Comparison of ENCODE assay signal across 1 cellular context in the genomic region with DNA sequence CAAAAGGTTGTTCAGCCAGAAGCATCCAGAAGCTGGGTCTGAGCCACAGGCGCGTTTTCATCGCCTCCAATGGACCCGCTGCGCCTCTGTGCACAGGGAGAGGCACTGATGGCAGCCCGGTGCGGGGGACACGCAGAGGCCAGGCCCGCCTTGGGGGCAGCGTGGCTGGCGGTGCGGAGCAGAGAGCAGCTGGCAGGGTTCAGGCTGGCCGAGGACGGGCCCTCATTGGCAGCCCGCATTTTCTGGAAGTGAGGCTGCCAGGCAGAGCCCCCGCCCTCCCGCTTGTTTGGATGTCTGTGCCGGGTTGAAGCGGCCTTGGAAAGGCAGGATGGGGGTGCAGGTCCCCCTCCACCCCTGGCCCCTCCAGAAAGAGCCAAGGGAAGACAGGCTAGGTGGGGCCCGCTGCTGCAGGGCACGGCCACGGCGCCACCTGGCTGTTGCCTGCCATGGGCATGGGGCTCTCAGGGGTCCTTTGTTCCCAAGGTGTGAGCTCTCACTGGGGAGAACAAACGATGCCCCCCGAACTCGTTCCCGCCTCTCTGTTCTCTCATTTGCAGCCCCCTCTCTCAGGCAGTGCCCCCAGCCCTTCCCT.
TF ChIP-seq lines count a peak whose summit lies in the region.

No MANE protein-coding gene starts in this region.

TF ChIP-seq in GM23338, 12 proteins besides CTCF, POLR2A, EP300 and RAD21 (continued from another document):
- TF ChIP-seq, protein P1, sequence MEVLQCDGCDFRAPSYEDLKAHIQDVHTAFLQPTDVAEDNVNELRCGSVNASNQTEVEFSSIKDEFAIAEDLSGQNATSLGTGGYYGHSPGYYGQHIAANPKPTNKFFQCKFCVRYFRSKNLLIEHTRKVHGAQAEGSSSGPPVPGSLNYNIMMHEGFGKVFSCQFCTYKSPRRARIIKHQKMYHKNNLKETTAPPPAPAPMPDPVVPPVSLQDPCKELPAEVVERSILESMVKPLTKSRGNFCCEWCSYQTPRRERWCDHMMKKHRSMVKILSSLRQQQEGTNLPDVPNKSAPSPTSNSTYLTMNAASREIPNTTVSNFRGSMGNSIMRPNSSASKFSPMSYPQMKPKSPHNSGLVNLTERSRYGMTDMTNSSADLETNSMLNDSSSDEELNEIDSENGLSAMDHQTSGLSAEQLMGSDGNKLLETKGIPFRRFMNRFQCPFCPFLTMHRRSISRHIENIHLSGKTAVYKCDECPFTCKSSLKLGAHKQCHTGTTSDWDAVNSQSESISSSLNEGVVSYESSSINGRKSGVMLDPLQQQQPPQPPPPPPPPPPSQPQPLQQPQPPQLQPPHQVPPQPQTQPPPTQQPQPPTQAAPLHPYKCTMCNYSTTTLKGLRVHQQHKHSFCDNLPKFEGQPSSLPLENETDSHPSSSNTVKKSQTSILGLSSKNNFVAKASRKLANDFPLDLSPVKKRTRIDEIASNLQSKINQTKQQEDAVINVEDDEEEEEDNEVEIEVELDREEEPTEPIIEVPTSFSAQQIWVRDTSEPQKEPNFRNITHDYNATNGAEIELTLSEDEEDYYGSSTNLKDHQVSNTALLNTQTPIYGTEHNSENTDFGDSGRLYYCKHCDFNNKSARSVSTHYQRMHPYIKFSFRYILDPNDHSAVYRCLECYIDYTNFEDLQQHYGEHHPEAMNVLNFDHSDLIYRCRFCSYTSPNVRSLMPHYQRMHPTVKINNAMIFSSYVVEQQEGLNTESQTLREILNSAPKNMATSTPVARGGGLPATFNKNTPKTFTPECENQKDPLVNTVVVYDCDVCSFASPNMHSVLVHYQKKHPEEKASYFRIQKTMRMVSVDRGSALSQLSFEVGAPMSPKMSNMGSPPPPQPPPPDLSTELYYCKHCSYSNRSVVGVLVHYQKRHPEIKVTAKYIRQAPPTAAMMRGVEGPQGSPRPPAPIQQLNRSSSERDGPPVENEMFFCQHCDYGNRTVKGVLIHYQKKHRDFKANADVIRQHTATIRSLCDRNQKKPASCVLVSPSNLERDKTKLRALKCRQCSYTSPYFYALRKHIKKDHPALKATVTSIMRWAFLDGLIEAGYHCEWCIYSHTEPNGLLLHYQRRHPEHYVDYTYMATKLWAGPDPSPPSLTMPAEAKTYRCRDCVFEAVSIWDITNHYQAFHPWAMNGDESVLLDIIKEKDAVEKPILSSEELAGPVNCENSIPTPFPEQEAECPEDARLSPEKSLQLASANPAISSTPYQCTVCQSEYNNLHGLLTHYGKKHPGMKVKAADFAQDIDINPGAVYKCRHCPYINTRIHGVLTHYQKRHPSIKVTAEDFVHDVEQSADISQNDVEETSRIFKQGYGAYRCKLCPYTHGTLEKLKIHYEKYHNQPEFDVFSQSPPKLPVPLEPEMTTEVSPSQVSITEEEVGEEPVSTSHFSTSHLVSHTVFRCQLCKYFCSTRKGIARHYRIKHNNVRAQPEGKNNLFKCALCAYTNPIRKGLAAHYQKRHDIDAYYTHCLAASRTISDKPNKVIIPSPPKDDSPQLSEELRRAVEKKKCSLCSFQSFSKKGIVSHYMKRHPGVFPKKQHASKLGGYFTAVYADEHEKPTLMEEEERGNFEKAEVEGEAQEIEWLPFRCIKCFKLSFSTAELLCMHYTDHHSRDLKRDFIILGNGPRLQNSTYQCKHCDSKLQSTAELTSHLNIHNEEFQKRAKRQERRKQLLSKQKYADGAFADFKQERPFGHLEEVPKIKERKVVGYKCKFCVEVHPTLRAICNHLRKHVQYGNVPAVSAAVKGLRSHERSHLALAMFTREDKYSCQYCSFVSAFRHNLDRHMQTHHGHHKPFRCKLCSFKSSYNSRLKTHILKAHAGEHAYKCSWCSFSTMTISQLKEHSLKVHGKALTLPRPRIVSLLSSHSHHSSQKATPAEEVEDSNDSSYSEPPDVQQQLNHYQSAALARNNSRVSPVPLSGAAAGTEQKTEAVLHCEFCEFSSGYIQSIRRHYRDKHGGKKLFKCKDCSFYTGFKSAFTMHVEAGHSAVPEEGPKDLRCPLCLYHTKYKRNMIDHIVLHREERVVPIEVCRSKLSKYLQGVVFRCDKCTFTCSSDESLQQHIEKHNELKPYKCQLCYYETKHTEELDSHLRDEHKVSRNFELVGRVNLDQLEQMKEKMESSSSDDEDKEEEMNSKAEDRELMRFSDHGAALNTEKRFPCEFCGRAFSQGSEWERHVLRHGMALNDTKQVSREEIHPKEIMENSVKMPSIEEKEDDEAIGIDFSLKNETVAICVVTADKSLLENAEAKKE (CRISPR knock-in tag; IDR thresholded peaks at IDR 0.05): no peak
- no peak for TF ChIP-seq STAT1 (IDR thresholded peaks at IDR 0.05; ENCODE audit: unreplicated experiment)
- TF ChIP-seq NANOG (IDR thresholded peaks at IDR 0.05; ENCODE audit: borderline replicate concordance): no peak
- no peak for TF ChIP-seq REST (IDR thresholded peaks at IDR 0.05; ENCODE audit: unreplicated experiment)
- TF ChIP-seq ZNF331 (CRISPR knock-in tag; IDR thresholded peaks at IDR 0.05; ENCODE audit: low read depth): no peak
- no peak for TF ChIP-seq CREB1 (CRISPR knock-in tag; IDR thresholded peaks at IDR 0.05; ENCODE audit: low read depth)
- TF ChIP-seq JUNB (IDR thresholded peaks at IDR 0.05; ENCODE audit: unreplicated experiment): no peak
- no peak for TF ChIP-seq ETS1 (IDR thresholded peaks at IDR 0.05)
TF ChIP-seq in GM23338: peak in this region for 0.
